ENCODE assay signal across 8 cellular contexts in genomic region chr10:14010083-14010551, GRCh38.
DNase-seq lines count a peak whose midpoint lies in the region; ATAC-seq and TF ChIP-seq lines count a peak whose summit lies in the region.

No MANE protein-coding gene starts in this region.

- peak overlapping the region; percentile 93 for H3K27ac Mint-ChIP-seq in activated naive CD4-positive, alpha-beta T cell treated with anti-CD3 and anti-CD28 coated beads, Interleukin-2, amount 10 ng/mL, durations not matched to agents 7 days and 5 days

- no peaks in the 10 kb centered on the region for H3K36me3 ChIP-seq in WERI-Rb-1
- H3K36me3 ChIP-seq in transverse colon: no peaks in the 10 kb centered on the region

- intact Hi-C loops in right cardiac atrium (cut with DNase I) (no loop called here), transverse colon (cut with DNase I; ENCODE audit: low total_unique reads) (no loop called here)

- H3K4me3 Mint-ChIP-seq in activated naive CD4-positive, alpha-beta T cell treated with anti-CD3 and anti-CD28 coated beads, Interleukin-2, amount 10 ng/mL, durations not matched to agents 7 days and 5 days: peak overlapping the region; percentile 72

- 15% methylated on average over 6 of the region's 6 CpGs for WGBS in right cardiac atrium
- WGBS in transverse colon (ENCODE audit: low coverage in 1 of 2), 2 donors: 41 to 75% methylated on average over 4 to 6 of the region's 6 CpGs

- peaks cover 45% of the 10 kb centered on the region for H3K4me1 Mint-ChIP-seq in activated naive CD4-positive, alpha-beta T cell treated with anti-CD3 and anti-CD28 coated beads, Interleukin-2, amount 10 ng/mL, durations not matched to agents 7 days and 5 days

- no peak for DNase-seq in activated naive CD4-positive, alpha-beta T cell treated with anti-CD3 and anti-CD28 coated beads, Interleukin-2, amount 10 ng/mL, durations not matched to agents 7 days and 5 days
- no peak for DNase-seq in activated naive CD4-positive, alpha-beta T cell treated with Interleukin-2 at 50 U/mL for 16 hours
- no peak for DNase-seq in WERI-Rb-1
- no peak for DNase-seq in right cardiac atrium
- no peak for DNase-seq in transverse colon
- DNase-seq in SIG-M5 (lab: John Stamatoyannopoulos, UW): no peak
- DNase-seq in medulla oblongata (ENCODE audit: extremely low spot score): no peak
- DNase-seq in RKO (ENCODE audit: low spot score): no peak

- peaks cover 19% of the 10 kb centered on the region for H3K27me3 Mint-ChIP-seq in activated naive CD4-positive, alpha-beta T cell treated with anti-CD3 and anti-CD28 coated beads, Interleukin-2, amount 10 ng/mL, durations not matched to agents 7 days and 5 days

- no peak for ATAC-seq in right cardiac atrium

- H3K4me3 ChIP-seq in WERI-Rb-1 (ENCODE audit: low read depth, low read length) (peak overlapping the region; percentile 55), right cardiac atrium (ENCODE audit: low read length) (peak overlapping the region; percentile 19), transverse colon (no peak overlapping the region)

- H3K9me3 Mint-ChIP-seq in activated naive CD4-positive, alpha-beta T cell treated with anti-CD3 and anti-CD28 coated beads, Interleukin-2, amount 10 ng/mL, durations not matched to agents 7 days and 5 days: no peaks in the 10 kb centered on the region

- no peak for TF ChIP-seq CTCF in WERI-Rb-1 (IDR thresholded peaks at IDR 0.05; ENCODE audit: low read depth, low read length)
- TF ChIP-seq CTCF in transverse colon (IDR thresholded peaks at IDR 0.05): no peak

- no peak for TF ChIP-seq POLR2A in transverse colon (IDR thresholded peaks at IDR 0.05)

- no peak for TF ChIP-seq EP300 in transverse colon (IDR thresholded peaks at IDR 0.05; ENCODE audit: low read depth)

- H3K27ac ChIP-seq in WERI-Rb-1 (no peak overlapping the region), right cardiac atrium (ENCODE audit: low read length) (no peak overlapping the region), transverse colon (peak overlapping the region in 3 of 4 donors; percentile 46 to 59 (median 57))

- H3K36me3 Mint-ChIP-seq in activated naive CD4-positive, alpha-beta T cell treated with anti-CD3 and anti-CD28 coated beads, Interleukin-2, amount 10 ng/mL, durations not matched to agents 7 days and 5 days: peaks cover 1% of the 10 kb centered on the region

- H3K4me1 ChIP-seq in right cardiac atrium (ENCODE audit: control insufficient read depth, insufficient read depth, low read length) (peaks cover 4% of the 10 kb centered on the region), transverse colon (peaks cover 0 to 11% (median 3%) of the 10 kb centered on the region in 4 donors)

- H3K9me3 ChIP-seq in WERI-Rb-1 (ENCODE audit: severe bottlenecking) (no peaks in the 10 kb centered on the region), right cardiac atrium (ENCODE audit: control insufficient read depth, low read length) (no peaks in the 10 kb centered on the region), transverse colon (no peaks in the 10 kb centered on the region)

- CTCF ChIA-PET in activated naive CD4-positive, alpha-beta T cell treated with anti-CD3 and anti-CD28 coated beads, Interleukin-2, amount 10 ng/mL, durations not matched to agents 7 days and 5 days (lab: Charles Lee): no interaction called here

- in situ Hi-C loops in transverse colon (cut with MboI; ENCODE audit: low pct_ligation_motif_present in 1 of 4, low pct_unique_long_range_greater_than_20kb in 1 of 4, low sequenced_read_pairs in 3 of 4): no loop called here

- H3K27me3 ChIP-seq in WERI-Rb-1 (ENCODE audit: insufficient read depth, low read depth, severe bottlenecking): no peaks in the 10 kb centered on the region
- no peaks in the 10 kb centered on the region for H3K27me3 ChIP-seq in right cardiac atrium (ENCODE audit: control insufficient read depth, insufficient read depth)
- H3K27me3 ChIP-seq in transverse colon: no peaks in the 10 kb centered on the region

Comparison
In these comparisons a context has a peak if more than half of its experiments do, and no peak if none do; other contexts are left out.
1. H3K27ac ChIP-seq: peak in transverse colon (3 of 4); none in WERI-Rb-1 (single experiment) and right cardiac atrium (single experiment).
2. H3K4me3 ChIP-seq: peak in WERI-Rb-1 (single experiment) and right cardiac atrium (single experiment); none in transverse colon (0 of 4).